Comparison of ENCODE assay signal across 7 cellular contexts in genomic region chr7:118183254-118183585, GRCh38. TPM values are rescaled to one million over a fixed set of nuclear protein-coding genes. Genes with fewer than 3 reads are reported as not detected.
DNase-seq lines count a peak whose midpoint lies in the region; ATAC-seq and TF ChIP-seq lines count a peak whose summit lies in the region.

No MANE protein-coding gene starts in this region.

- intact Hi-C loops in uterus (cut with DNase I; ENCODE audit: low total_unique reads): no loop called here

- TF ChIP-seq POLR2A in uterus (IDR thresholded peaks at IDR 0.05): no peak

- peak overlapping the region; percentile 99 for H3K27ac Mint-ChIP-seq in memory B cell

- H4K20me1 ChIP-seq in Loucy (ENCODE audit: insufficient read depth, low read length, poor library complexity, severe bottlenecking): peaks cover 41% of the 10 kb centered on the region

- no peak for TF ChIP-seq CTCF in Loucy (conservative IDR thresholded peaks at IDR 0.05; ENCODE audit: low read length)
- no peak for TF ChIP-seq CTCF in brain microvascular endothelial cell (IDR thresholded peaks at IDR 0.05; ENCODE audit: low read depth, low read length, missing control alignments)
- no peak for TF ChIP-seq CTCF in uterus (IDR thresholded peaks at IDR 0.05)

- ATAC-seq in memory B cell (ENCODE audit: low read depth) (no peak), HG02885 (IDR thresholded peaks at IDR 0.05; ENCODE audit: poor library complexity, unreplicated experiment) (no peak)

- DNase-seq in brain microvascular endothelial cell (no peak), memory B cell (ENCODE audit: low spot score in 2 of 2) (peak; percentile 1 to 19), uterus (no peak), cerebellar cortex (ENCODE audit: low spot score) (no peak)

- H3K4me3 Mint-ChIP-seq in memory B cell: peak overlapping the region; percentile 95

- H3K9me3 Mint-ChIP-seq in memory B cell: no peaks in the 10 kb centered on the region

- peaks cover 6% of the 10 kb centered on the region for H3K36me3 Mint-ChIP-seq in memory B cell

- H3K9me3 ChIP-seq in Loucy (ENCODE audit: insufficient read depth, low read depth, low read length) (no peaks in the 10 kb centered on the region), uterus (no peaks in the 10 kb centered on the region)

- peak overlapping the region; percentile 97 for H3K9ac ChIP-seq in Loucy (ENCODE audit: low read depth, low read length, poor library complexity, severe bottlenecking)

- H3K27me3 ChIP-seq in Loucy (ENCODE audit: insufficient read depth, low read length, poor library complexity, severe bottlenecking) (no peaks in the 10 kb centered on the region), brain microvascular endothelial cell (replicated peaks) (no peaks in the 10 kb centered on the region), uterus (no peaks in the 10 kb centered on the region)

- H3K4me1 ChIP-seq in Loucy (ENCODE audit: insufficient read depth, low read length, poor library complexity, severe bottlenecking): peaks cover 29% of the 10 kb centered on the region
- peaks cover 0 to 4% of the 10 kb centered on the region in 2 donors for H3K4me1 ChIP-seq in uterus

- peak overlapping the region; percentile 92 for H3K27ac ChIP-seq in brain microvascular endothelial cell
- H3K27ac ChIP-seq in uterus: peak overlapping the region; percentile 94 to 95

- peak overlapping the region; percentile 85 for H3K4me2 ChIP-seq in Loucy (ENCODE audit: low read depth, low read length, poor library complexity, severe bottlenecking)

- H3K36me3 ChIP-seq in Loucy (ENCODE audit: insufficient read depth, low read length): peaks cover 7% of the 10 kb centered on the region
- no peaks in the 10 kb centered on the region for H3K36me3 ChIP-seq in brain microvascular endothelial cell (replicated peaks)
- H3K36me3 ChIP-seq in uterus: no peaks in the 10 kb centered on the region

- H3K27me3 Mint-ChIP-seq in memory B cell: no peaks in the 10 kb centered on the region

- H3K4me1 Mint-ChIP-seq in memory B cell: peaks cover 25% of the 10 kb centered on the region

- H3K4me3 ChIP-seq in GM08714 (ENCODE audit: low read length): peak overlapping the region; percentile 97
- H3K4me3 ChIP-seq in Loucy (ENCODE audit: low read length, poor library complexity, severe bottlenecking): peak overlapping the region; percentile 96
- peak overlapping the region; percentile 83 for H3K4me3 ChIP-seq in brain microvascular endothelial cell (ENCODE audit: low read depth, low read length)
- peak overlapping the region; percentile 87 to 90 for H3K4me3 ChIP-seq in uterus

- in situ Hi-C loops in brain microvascular endothelial cell (cut with HindIII; ENCODE audit: low pct_ligation_motif_present, low sequenced_read_pairs): no loop called here

- no peaks in the 10 kb centered on the region for H3K9me2 ChIP-seq in Loucy (replicated peaks; ENCODE audit: low read depth, low read length)

- peaks cover 57% of the 10 kb centered on the region for H3K79me2 ChIP-seq in Loucy (ENCODE audit: insufficient read depth, low read length)

- H3F3A ChIP-seq in Loucy (ENCODE audit: low read depth): no peaks in the 10 kb centered on the region

- H2AFZ ChIP-seq in Loucy (ENCODE audit: low read length): peak overlapping the region; percentile 90

RNA-seq across cellular contexts. Expression of gene LSM8, which starts 0.7 kb away (rescaled TPM):
- total RNA-seq in uterus: 10 to 100 TPM; 14.1 to 60.4 (median 38.5) TPM

RNA-seq across cellular contexts. Expression of gene ANKRD7, which starts 41.3 kb away (rescaled TPM):
- 1 to 10 TPM in 1 of 4 donors, not detected in 3; 4.8 TPM for total RNA-seq in uterus

Comparison
In these comparisons a context has a peak if more than half of its experiments do, and no peak if none do; other contexts are left out.
1. DNase-seq: peak in memory B cell (2 of 2); none in brain microvascular endothelial cell (single experiment), uterus (0 of 2) and cerebellar cortex (single experiment).
2. Peak in every context shown above with its lines, with median percentiles within 50 percentile points of each other: H3K4me3 ChIP-seq.